Comparison of ENCODE assay signal across 16 cellular contexts in the genomic region with DNA sequence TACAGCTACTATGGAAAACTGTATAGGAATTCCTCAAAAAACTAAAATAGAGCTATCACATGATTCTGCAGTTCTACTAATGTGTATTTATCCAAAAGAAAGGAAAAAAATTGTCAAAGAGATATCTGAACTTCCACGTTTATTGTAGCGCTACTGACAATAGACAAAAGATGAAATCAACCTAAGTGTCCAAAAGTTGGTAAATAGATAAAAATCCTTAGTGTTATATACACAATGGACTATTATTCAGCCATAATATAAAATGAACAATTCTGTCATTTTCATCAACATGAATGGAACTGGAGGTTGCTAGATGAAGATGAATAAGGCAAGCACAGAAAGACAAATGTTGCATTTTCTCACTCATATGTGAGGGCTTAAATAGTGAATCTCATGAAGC.
DNase-seq lines count a peak whose midpoint lies in the region; ATAC-seq and TF ChIP-seq lines count a peak whose summit lies in the region.
"Had no signal": no experiment of that assay in that cellular context is flagged by ENCODE, and none has a peak within 500 bp of the region (broad histone marks: within the 10 kb centered on the region; RNA-seq: fewer than 3 reads in every experiment).

No MANE protein-coding gene starts in this region.

- no peak for TF ChIP-seq POLR2A in gastroesophageal sphincter (IDR thresholded peaks at IDR 0.05)

- ATAC-seq in gastroesophageal sphincter (no peak), HG02623 (IDR thresholded peaks at IDR 0.05; ENCODE audit: unreplicated experiment) (no peak)

- no peak for TF ChIP-seq EP300 in gastroesophageal sphincter (IDR thresholded peaks at IDR 0.05)

- H3K36me3 ChIP-seq in gastroesophageal sphincter, result no peaks in the 10 kb centered on the region
- H3K36me3 ChIP-seq: BLaER1 had no signal

- H3K27ac ChIP-seq in cingulate gyrus (ENCODE audit: low read depth, low read length) (peak overlapping the region; percentile 76), layer of hippocampus (ENCODE audit: low read depth, low read length) (peak overlapping the region; percentile 80), substantia nigra (ENCODE audit: low read depth, low read length, poor library complexity, severe bottlenecking) (peak overlapping the region; percentile 85), gastroesophageal sphincter (no peak overlapping the region)
- H3K27ac ChIP-seq: 22Rv1, BLaER1, GM23248 had no signal

- DNase-seq in Ammon's horn (ENCODE audit: low spot score), result peak; percentile 38
- DNase-seq in substantia nigra (lab: John Stamatoyannopoulos, UW), result no peak
- no peak for DNase-seq in HPDE6-E6E7 (ENCODE audit: extremely low spot score)
- DNase-seq in NCI-H526 treated with DMSO at 0.1 percent for 48 hours (lab: John Stamatoyannopoulos, UW), result no peak
- DNase-seq: Caco-2; CD8-positive, alpha-beta memory T cell; DND-41; GF-D8; GM23248; H7 had no signal

- no peaks in the 10 kb centered on the region for H3K4me1 ChIP-seq in gastroesophageal sphincter
- H3K4me1 ChIP-seq: Caco-2 had no signal

- no peak for TF ChIP-seq CTCF in gastroesophageal sphincter (IDR thresholded peaks at IDR 0.05)

- H3K27me3 ChIP-seq in layer of hippocampus (ENCODE audit: control insufficient read depth, insufficient read depth, low read length) (no peaks in the 10 kb centered on the region), gastroesophageal sphincter (no peaks in the 10 kb centered on the region)
- H3K27me3 ChIP-seq: BLaER1 had no signal

- H3K4me3 ChIP-seq in gastroesophageal sphincter, result no peak overlapping the region
- H3K4me3 ChIP-seq: BLaER1, GM23248 had no signal

- H3K9me3 ChIP-seq in gastroesophageal sphincter, result no peaks in the 10 kb centered on the region
- H3K9me3 ChIP-seq: BLaER1, Caco-2 had no signal

- 72 to 78% methylated on average over 2 of the region's 2 CpGs for WGBS in gastroesophageal sphincter (ENCODE audit: low coverage in 1 of 2), 2 donors

Comparison
In these comparisons a context has a peak if more than half of its experiments do, and no peak if none do; other contexts are left out.
1. H3K27ac ChIP-seq: peak in cingulate gyrus (single experiment), layer of hippocampus (single experiment) and substantia nigra (single experiment); none in gastroesophageal sphincter (0 of 4).